ENCODE assay signal across 32 cellular contexts in genomic region chr12:21562859-21563258, GRCh38. TPM values are rescaled to one million over a fixed set of nuclear protein-coding genes. Genes with fewer than 3 reads are reported as not detected.
"Had no signal": no experiment of that assay in that cellular context is flagged by ENCODE, and none has a peak within 500 bp of the region (broad histone marks: within the 10 kb centered on the region; RNA-seq: fewer than 3 reads in every experiment).

No MANE protein-coding gene starts in this region.

- FAIRE-seq: colon had no signal

- ATAC-seq: activated CD4-positive, CD25-positive, alpha-beta regulatory T cell treated with anti-CD3 and anti-CD28 coated beads, Interleukin-2, amount 50 U/mL, for 24 hours; activated CD8-positive, alpha-beta T cell treated with anti-CD3 and anti-CD28 coated beads for 36 hours; activated naive CD8-positive, alpha-beta T cell treated with anti-CD3 and anti-CD28 coated beads, Interleukin-2, amount 50 U/mL, for 24 hours; effector memory CD8-positive, alpha-beta T cell; foreskin keratinocyte; gastrocnemius medialis; T-helper 17 cell had no signal

- DNase-seq: activated B cell treated with CpG ODN at 0.5 μM for 24 hours; activated CD4-positive, alpha-beta T cell treated with anti-CD3 and anti-CD28 coated beads for 48 hours; activated CD4-positive, alpha-beta T cell treated with anti-CD3 and anti-CD28 coated beads, Interleukin-2, amount 50 U/mL, for 1 hour; activated CD4-positive, alpha-beta T cell treated with anti-CD3 and anti-CD28 coated beads, Interleukin-2, amount 50 U/mL, for 48 hours; activated CD8-positive, alpha-beta memory T cell treated with anti-CD3 and anti-CD28 coated beads for 24 hours; activated CD8-positive, alpha-beta T cell treated with anti-CD3 and anti-CD28 coated beads for 36 hours; activated effector memory CD4-positive, alpha-beta T cell treated with anti-CD3 and anti-CD28 coated beads, Interleukin-2, amount 50 U/mL, for 16 hours; activated naive CD4-positive, alpha-beta T cell treated with anti-CD3 and anti-CD28 coated beads for 36 hours; activated naive CD8-positive, alpha-beta T cell treated with anti-CD3 and anti-CD28 coated beads for 36 hours; activated naive CD8-positive, alpha-beta T cell treated with anti-CD3 and anti-CD28 coated beads, Interleukin-2, amount 50 U/mL, for 24 hours; activated T-cell treated with anti-CD3 and anti-CD28 coated beads, Interleukin-2, amount 50 U/mL, for 1 hour; activated T-cell treated with anti-CD3 and anti-CD28 coated beads, Interleukin-2, amount 50 U/mL, for 48 hours; adrenal gland; amygdala; aorta; caudate nucleus; cortex of kidney; dermis blood vessel endothelial cell; effector CD4-positive, alpha-beta T cell; effector memory CD8-positive, alpha-beta T cell; erythroblast; foreskin keratinocyte; gastrocnemius medialis; T-helper 1 cell; T-helper 17 cell; T1000; WERI-Rb-1 had no signal

- H3K36me3 ChIP-seq: adrenal gland, esophagus muscularis mucosa, gastrocnemius medialis, WERI-Rb-1 had no signal

- H3K27ac ChIP-seq: adrenal gland, esophagus muscularis mucosa, foreskin keratinocyte, gastrocnemius medialis, WERI-Rb-1 had no signal

- H3K4me1 ChIP-seq: adrenal gland, esophagus muscularis mucosa, foreskin keratinocyte, gastrocnemius medialis had no signal

- H3K4me3 ChIP-seq: adrenal gland, body of pancreas, esophagus muscularis mucosa, gastrocnemius medialis had no signal

- H3K27me3 ChIP-seq: adrenal gland, body of pancreas, esophagus muscularis mucosa, foreskin keratinocyte, gastrocnemius medialis had no signal

- H3K9me3 ChIP-seq: adrenal gland, body of pancreas, esophagus muscularis mucosa, gastrocnemius medialis had no signal

RNA-seq across cellular contexts. Expression of gene GYS2, which starts 41.8 kb away (rescaled TPM):
- total RNA-seq: activated B cell treated with CpG ODN at 0.5 μM for 24 hours; activated CD8-positive, alpha-beta T cell treated with anti-CD3 and anti-CD28 coated beads for 36 hours; activated naive CD4-positive, alpha-beta T cell treated with anti-CD3 and anti-CD28 coated beads for 36 hours; activated naive CD8-positive, alpha-beta T cell treated with anti-CD3 and anti-CD28 coated beads for 36 hours; body of pancreas; chondrocyte; dermis blood vessel endothelial cell; esophagus muscularis mucosa; foreskin keratinocyte had no signal
- polyA plus RNA-seq: aorta, foreskin keratinocyte had no signal
